ENCODE assay signal across 9 cellular contexts in the genomic region with DNA sequence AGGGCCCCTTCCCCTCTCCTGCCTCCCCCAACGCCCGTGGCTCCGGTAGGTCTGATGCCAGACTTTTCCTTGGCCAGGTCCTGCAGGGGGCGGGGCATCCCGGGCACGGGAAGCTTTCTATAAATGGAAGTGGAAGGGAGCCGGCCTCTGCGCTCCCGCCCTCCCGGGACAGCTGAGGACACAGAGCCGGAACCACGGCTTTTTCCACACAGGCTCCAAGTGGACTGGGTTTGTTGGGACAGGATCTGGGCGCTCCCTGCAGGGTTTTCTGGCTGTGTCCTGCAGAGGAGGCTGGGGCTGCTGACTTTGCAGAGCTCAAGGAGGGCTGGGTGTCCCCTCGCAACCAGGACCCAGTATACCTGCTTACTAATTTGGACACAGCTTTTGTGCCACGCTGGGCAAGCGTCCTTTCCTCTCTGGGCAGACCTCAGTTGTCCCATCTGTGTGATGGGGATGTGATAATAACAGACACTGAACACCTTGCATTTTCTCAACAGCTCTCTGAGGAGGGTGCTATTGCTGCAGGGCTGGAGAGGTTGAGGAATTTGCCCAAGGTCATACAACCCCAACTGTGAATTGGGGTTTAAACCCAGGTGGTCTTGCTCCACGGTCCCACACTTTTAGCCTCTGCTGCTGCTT. TPM values are rescaled to one million over a fixed set of nuclear protein-coding genes. Genes with fewer than 3 reads are reported as not detected.
A peak's percentile ranks its signal among the peaks of the same experiment; 100 is the strongest.
DNase-seq lines count a peak whose midpoint lies in the region; ATAC-seq, FAIRE-seq and TF ChIP-seq lines count a peak whose summit lies in the region.
"Had no signal": no experiment of that assay in that cellular context is flagged by ENCODE, and none has a peak within 500 bp of the region (broad histone marks: within the 10 kb centered on the region; RNA-seq: fewer than 3 reads in every experiment).

No MANE protein-coding gene starts in this region.

- no peaks in the 10 kb centered on the region for H3K27me3 ChIP-seq in Caco-2 (replicated peaks; ENCODE audit: control insufficient read depth, insufficient read depth, low read length)
- H3K27me3 ChIP-seq in lung (ENCODE audit: control insufficient read depth, insufficient read depth) = no peaks in the 10 kb centered on the region
- H3K27me3 ChIP-seq in uterus = no peaks in the 10 kb centered on the region

- POLR2A ChIA-PET in Caco-2 (lab: Charles Lee) = no interaction called here

- no peaks in the 10 kb centered on the region for H3K36me3 Mint-ChIP-seq in Caco-2 (ENCODE audit: insufficient read depth, unreplicated experiment)

- no TSS peak for BruUV-seq in Caco-2 (replicated peaks; lab: Mats Ljungman, UMichigan)

- no peak overlapping the region for H3K27ac Mint-ChIP-seq in Caco-2 (ENCODE audit: unreplicated experiment)

- no peaks in the 10 kb centered on the region for H3K9me3 ChIP-seq in Caco-2
- H3K9me3 ChIP-seq in lung (ENCODE audit: control insufficient read depth in 2 of 2, insufficient read depth in 1 of 2, low read length in 1 of 2) = no peaks in the 10 kb centered on the region
- H3K9me3 ChIP-seq in uterus = no peaks in the 10 kb centered on the region

- WGBS in lung, 2 donors = 20 to 23% methylated on average over 16 to 17 of the region's 17 CpGs

- no peaks in the 10 kb centered on the region for H3K27me3 Mint-ChIP-seq in Caco-2 (ENCODE audit: insufficient read depth, unreplicated experiment)

- CTCF ChIA-PET in Caco-2 (lab: Charles Lee) = interaction anchor here (1.5 to 2.9 kb wide), 2 partner anchors 24 to 34 kb away, joined by 10 to 15 read pairs; no protein-coding TSS in a partner anchor

- H3K27ac ChIP-seq in lung (ENCODE audit: low read depth in 1 of 2, low read length in 1 of 2) = peak overlapping the region in 1 of 2 donors; percentile 37
- H3K27ac ChIP-seq in uterus = peak overlapping the region; percentile 68 to 79

- H3K4me3 ChIP-seq in Caco-2 (ENCODE audit: low read depth, low read length) = no peak overlapping the region
- H3K4me3 ChIP-seq in lung = no peak overlapping the region
- peak overlapping the region in 1 of 2 donors; percentile 2 for H3K4me3 ChIP-seq in uterus

- peak in 1 of 2 donors; percentile 32 for TF ChIP-seq POLR2A in uterus (IDR thresholded peaks at IDR 0.05)

- peak; percentile 67 for ATAC-seq in lung (ENCODE audit: insufficient read depth, low FRiP score)

- H3K36me3 ChIP-seq in Caco-2 (ENCODE audit: control insufficient read depth, insufficient read depth, low read length) = no peaks in the 10 kb centered on the region
- H3K36me3 ChIP-seq in lung (ENCODE audit: control insufficient read depth in 2 of 2, insufficient read depth in 2 of 2, low read length in 2 of 2) = no peaks in the 10 kb centered on the region
- H3K36me3 ChIP-seq in uterus = no peaks in the 10 kb centered on the region

- no peak for FAIRE-seq in RCC 7860 (lab: Jason Lieb, UNC)
- FAIRE-seq: GM18507 had no signal

- H3K4me1 Mint-ChIP-seq in Caco-2 (ENCODE audit: low read depth, unreplicated experiment) = peaks cover 6% of the 10 kb centered on the region

- H3K9me3 Mint-ChIP-seq in Caco-2 (ENCODE audit: unreplicated experiment) = no peaks in the 10 kb centered on the region

- TF ChIP-seq CTCF in Caco-2 (IDR thresholded peaks at IDR 0.05; ENCODE audit: insufficient read depth in 1 of 2, low read depth in 1 of 2, low read length in 1 of 2, severe bottlenecking in 1 of 2, unreplicated experiment in 1 of 2) (no peak), lung (IDR thresholded peaks at IDR 0.05; ENCODE audit: control extremely low read depth, extremely low read depth) (no peak), uterus (IDR thresholded peaks at IDR 0.05) (peak; percentile 6 to 42 (median 16)), GM13977 (IDR thresholded peaks at IDR 0.05; ENCODE audit: extremely low read depth, insufficient read depth, missing control alignments) (no peak)

- H3K4me3 Mint-ChIP-seq in Caco-2 (ENCODE audit: unreplicated experiment) = no peak overlapping the region

- in situ Hi-C loops in GM13977 (cut with MboI; ENCODE audit: low pct_unique_long_range_greater_than_20kb, low sequenced_read_pairs, unreplicated experiment) = no loop called here

- H3K4me1 ChIP-seq in Caco-2 (peaks cover 5% of the 10 kb centered on the region; the same call in 1 of the 2 replicates), lung (ENCODE audit: control insufficient read depth in 2 of 2, insufficient read depth in 2 of 2, low read length in 2 of 2) (peaks cover 0 to 10% of the 10 kb centered on the region in 2 donors), uterus (no peaks in the 10 kb centered on the region)

- DNase-seq in Caco-2 = peak; percentile 55 to 68
- peak; percentile 43 for DNase-seq in NCI-H2171 treated with DMSO at 0.1 percent for 48 hours (lab: John Stamatoyannopoulos, UW)
- peak; percentile 80 for DNase-seq in ecto neural progenitor cell (ENCODE audit: low spot score)
- DNase-seq in lung (ENCODE audit: low spot score) = peak; percentile 84
- DNase-seq in uterus = peak; percentile 89 to 90
- DNase-seq in RCC 7860 (ENCODE audit: low spot score) = no peak
- DNase-seq in stimulated activated CD4-positive, alpha-beta T cell treated with anti-CD3 and anti-CD28 coated beads, Interleukin-15, amount 100 ng/mL, for 24 hours = no peak
- no peak for DNase-seq in GM13977 (ENCODE audit: low spot score)

- intact Hi-C loops in Caco-2 (cut with micrococcal nuclease; ENCODE audit: unreplicated experiment) = no loop called here
- intact Hi-C loops in uterus (cut with DNase I; ENCODE audit: low total_unique reads) = no loop called here

RNA-seq across cellular contexts. Expression of a gene that starts 1.8 kb away (rescaled TPM):
- total RNA-seq in Caco-2 (2022) (0.65 TPM in 1 of 2 replicates, not detected in the other), lung (1 to 10 TPM in 1 of 2 donors, under 1 TPM in 1; 0.17 to 6.8 TPM), uterus (1 to 10 TPM in 1 of 4 donors, under 1 TPM in 2, not detected in 1; 0.09 to 2.6 (median 0.28) TPM)
- polyA plus RNA-seq in lung = 1 to 10 TPM; 2.0 to 2.3 TPM

RNA-seq across cellular contexts. Expression of a gene that starts 56.4 kb away (rescaled TPM):
- total RNA-seq in Caco-2 (2022) = 35.7 and 49.1 TPM in 2 replicates
- total RNA-seq in lung = 100 to 1,000 TPM; 205 to 565 TPM
- 100 to 1,000 TPM; 197 to 225 TPM for polyA plus RNA-seq in lung
- 1,000 to 10,000 TPM in 1 of 4 donors, 100 to 1,000 TPM in 3; 331 to 1,351 (median 418) TPM for total RNA-seq in uterus

Comparison
In these comparisons a context has a peak if more than half of its experiments do, and no peak if none do; other contexts are left out.
1. DNase-seq: peak in Caco-2 (2 of 2), NCI-H2171 treated with DMSO at 0.1 percent for 48 hours (single experiment), ecto neural progenitor cell (single experiment), lung (single experiment) and uterus (2 of 2); none in RCC 7860 (single experiment), stimulated activated CD4-positive, alpha-beta T cell treated with anti-CD3 and anti-CD28 coated beads, Interleukin-15, amount 100 ng/mL, for 24 hours (single experiment) and GM13977 (single experiment).
2. CTCF ChIP-seq: peak in uterus (4 of 4); none in Caco-2 (0 of 2), lung (single experiment) and GM13977 (single experiment).